In the genomic region with DNA sequence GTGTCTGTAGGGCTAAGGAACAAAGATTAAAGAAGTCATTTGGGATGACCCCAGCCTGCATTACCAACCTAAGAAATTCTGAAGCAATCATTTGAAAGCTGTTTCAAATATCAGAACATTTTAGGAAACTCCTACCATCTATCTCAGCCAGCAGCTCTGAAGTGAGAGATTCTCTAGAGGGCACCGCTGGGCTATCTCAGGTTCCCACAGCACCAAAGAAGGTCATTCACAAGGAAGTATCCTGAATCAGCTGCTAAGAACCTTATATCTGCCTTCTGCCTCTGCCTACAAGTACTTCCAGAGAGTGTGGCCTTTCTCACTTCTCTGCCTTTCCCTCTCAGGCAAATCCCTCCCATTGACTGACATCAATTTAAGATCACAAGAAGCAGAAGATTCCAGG, we compare ENCODE assay signal across 26 cellular contexts. TPM values are rescaled to one million over a fixed set of nuclear protein-coding genes. Genes with fewer than 3 reads are reported as not detected.
DNase-seq lines count a peak whose midpoint lies in the region; ATAC-seq, FAIRE-seq and TF ChIP-seq lines count a peak whose summit lies in the region.
"Had no signal": no experiment of that assay in that cellular context is flagged by ENCODE, and none has a peak within 500 bp of the region (broad histone marks: within the 10 kb centered on the region; RNA-seq: fewer than 3 reads in every experiment).

No MANE protein-coding gene starts in this region.

- H3K4me3 ChIP-seq in DND-41 (ENCODE audit: low read depth in 1 of 2, low read length in 2 of 2) = no peak overlapping the region
- no peak overlapping the region for H3K4me3 ChIP-seq in Loucy (ENCODE audit: low read length, poor library complexity, severe bottlenecking)
- no peak overlapping the region for H3K4me3 ChIP-seq in H1 (ENCODE audit: extremely low read depth in 1 of 4, insufficient read depth in 2 of 4, low read depth in 3 of 4, low read length in 4 of 4)
- H3K4me3 ChIP-seq in osteoblast (ENCODE audit: insufficient read depth, low read length) = no peak overlapping the region
- H3K4me3 ChIP-seq in lower lobe of right lung = no peak overlapping the region
- H3K4me3 ChIP-seq: coronary artery, left ventricle myocardium inferior, suprapubic skin had no signal

- TF ChIP-seq RAD21 in H1 (IDR thresholded peaks at IDR 0.05 in 1 of 2, conservative IDR thresholded peaks at IDR 0.05 in 1 of 2; ENCODE audit: low read depth in 2 of 2, low read length in 2 of 2) = peak; percentile 22 to 30; a peak in 2 of 4 replicates

- CTCF ChIA-PET in H1 (lab: Charles Lee; ENCODE audit: partially characterized antibody) = interaction anchor here (1.0 to 2.1 kb wide), 12 partner anchors 9 to 109 kb away, joined by 3 to 13 read pairs (median 4); a partner anchor contains a TSS

- H3F3A ChIP-seq in Loucy (ENCODE audit: low read depth) = no peaks in the 10 kb centered on the region

- H3K56ac ChIP-seq in H1 (replicated peaks; ENCODE audit: insufficient read length, low read depth, low read length) = no peak overlapping the region

- H3K9me2 ChIP-seq in Loucy (replicated peaks; ENCODE audit: low read depth, low read length) = no peaks in the 10 kb centered on the region

- H3K9ac ChIP-seq in DND-41 (ENCODE audit: low read depth, low read length) (peak overlapping the region; percentile 24; the same call in 1 of the 2 replicates), Loucy (ENCODE audit: low read depth, low read length, poor library complexity, severe bottlenecking) (no peak overlapping the region), H1 (replicated peaks in 1 of 4; ENCODE audit: extremely low read depth in 1 of 4, low read depth in 3 of 4, low read length in 3 of 4) (no peak overlapping the region)

- WGBS in H1 (ENCODE audit: extremely low coverage in 1 of 2, insufficient coverage in 1 of 2, insufficient read length in 1 of 2, insufficient replicate concordance in 2 of 2, low coverage in 1 of 2, low lambda C conversion rate in 2 of 2, missing lambda C conversion rate in 1 of 2), 2 experiments = 89% methylated on average over 1 of the region's 1 CpG; no CpG with 5 or more reads in 1 of the 2 experiments

- no peak overlapping the region for H4K5ac ChIP-seq in H1 (ENCODE audit: insufficient read length, low read depth, low read length)

- H4K91ac ChIP-seq in H1 (replicated peaks; ENCODE audit: insufficient read length, low read length) = no peak overlapping the region

- peak overlapping the region; percentile 85 for H3K27ac ChIP-seq in DND-41 (ENCODE audit: low read length)
- no peak overlapping the region for H3K27ac ChIP-seq in H1 (ENCODE audit: low read depth, low read length)
- H3K27ac ChIP-seq in osteoblast (ENCODE audit: low read depth, low read length) = no peak overlapping the region
- H3K27ac ChIP-seq in lower lobe of right lung = no peak overlapping the region
- H3K27ac ChIP-seq: brain microvascular endothelial cell, coronary artery, HL-60, left ventricle myocardium inferior, suprapubic skin had no signal

- peak; percentile 39 for TF ChIP-seq CTCF in DND-41 (IDR thresholded peaks at IDR 0.05; ENCODE audit: borderline replicate concordance, extremely low read depth, low read length, poor library complexity, severe bottlenecking)
- TF ChIP-seq CTCF in Loucy (conservative IDR thresholded peaks at IDR 0.05; ENCODE audit: low read length) = peak; percentile 23; the same call in 1 of the 2 replicates
- peak in 1 of 3 experiments; percentile 2; a peak in 1 of 4 replicates for TF ChIP-seq CTCF in H1 (IDR thresholded peaks at IDR 0.05; ENCODE audit: control extremely low read depth in 1 of 3, insufficient read depth in 1 of 3, low read depth in 1 of 3, low read length in 3 of 3)
- TF ChIP-seq CTCF in osteoblast (IDR thresholded peaks at IDR 0.05; ENCODE audit: extremely low read depth, low read depth, low read length) = no peak
- no peak for TF ChIP-seq CTCF in lower lobe of right lung (IDR thresholded peaks at IDR 0.05)

- no peak overlapping the region for H2BK20ac ChIP-seq in H1 (ENCODE audit: low read length)

- no peak overlapping the region for H3K23ac ChIP-seq in H1 (ENCODE audit: insufficient read length)

- H2AK5ac ChIP-seq in H1 (ENCODE audit: low read depth, low read length) = no peak overlapping the region

- no peak for TF ChIP-seq EP300 in H1 (IDR thresholded peaks at IDR 0.05; ENCODE audit: borderline replicate concordance in 1 of 2, low read depth in 2 of 2, low read length in 2 of 2)

- H4K20me1 ChIP-seq in DND-41 (ENCODE audit: insufficient read depth, low read length) = no peaks in the 10 kb centered on the region
- H4K20me1 ChIP-seq in Loucy (ENCODE audit: insufficient read depth, low read length, poor library complexity, severe bottlenecking) = no peaks in the 10 kb centered on the region
- no peaks in the 10 kb centered on the region for H4K20me1 ChIP-seq in H1 (replicated peaks in 1 of 2; ENCODE audit: control insufficient read depth in 1 of 2, insufficient read depth in 2 of 2, low read length in 2 of 2)
- no peaks in the 10 kb centered on the region for H4K20me1 ChIP-seq in osteoblast (ENCODE audit: insufficient read depth, low read length)

- no peak overlapping the region for H2BK120ac ChIP-seq in H1 (replicated peaks; ENCODE audit: low read depth, low read length)

- no peak for TF ChIP-seq POLR2A in H1 (IDR thresholded peaks at IDR 0.05; ENCODE audit: control extremely low read depth in 1 of 2, low read depth in 2 of 2, low read length in 2 of 2)

- H3K27me3 ChIP-seq in DND-41 (ENCODE audit: insufficient read depth, low read length, poor library complexity) (no peaks in the 10 kb centered on the region), Loucy (ENCODE audit: insufficient read depth, low read length, poor library complexity, severe bottlenecking) (no peaks in the 10 kb centered on the region), H1 (replicated peaks in 1 of 4; ENCODE audit: control insufficient read depth in 3 of 4, extremely low read depth in 1 of 4, insufficient read depth in 3 of 4, low read length in 3 of 4) (no peaks in the 10 kb centered on the region; a peak in 2 of 7 replicates), osteoblast (ENCODE audit: insufficient read depth, low read length) (no peaks in the 10 kb centered on the region), lower lobe of right lung (ENCODE audit: low read depth) (no peaks in the 10 kb centered on the region)
- H3K27me3 ChIP-seq: BE2C, brain microvascular endothelial cell, suprapubic skin had no signal

- no peaks in the 10 kb centered on the region for H3K23me2 ChIP-seq in H1 (ENCODE audit: low read depth, low read length)

- FAIRE-seq in H1 (lab: Jason Lieb, UNC) = no peak
- FAIRE-seq: D721Med, GM12891 had no signal

- H3K4me1 ChIP-seq in DND-41 (ENCODE audit: insufficient read depth, low read length) (peaks cover 61% of the 10 kb centered on the region), Loucy (ENCODE audit: insufficient read depth, low read length, poor library complexity, severe bottlenecking) (no peaks in the 10 kb centered on the region), H1 (replicated peaks in 1 of 4; ENCODE audit: control insufficient read depth in 3 of 4, insufficient read depth in 4 of 4, low read length in 3 of 4) (no peaks in the 10 kb centered on the region), osteoblast (ENCODE audit: insufficient read depth, low read length) (peaks cover 23% of the 10 kb centered on the region), lower lobe of right lung (no peaks in the 10 kb centered on the region)
- H3K4me1 ChIP-seq: BE2C, left ventricle myocardium inferior had no signal

- H3K79me1 ChIP-seq in H1 (ENCODE audit: low read depth, low read length) = no peaks in the 10 kb centered on the region

- H2BK15ac ChIP-seq in H1 (ENCODE audit: low read length) = no peak overlapping the region

- H4K8ac ChIP-seq in H1 (ENCODE audit: extremely low read depth, insufficient read depth, low read length) = no peak overlapping the region

- H3K4me2 ChIP-seq in DND-41 (ENCODE audit: insufficient read depth, low read length) = peak overlapping the region; percentile 18; the same call in 1 of the 2 replicates
- H3K4me2 ChIP-seq in Loucy (ENCODE audit: low read depth, low read length, poor library complexity, severe bottlenecking) = no peak overlapping the region
- H3K4me2 ChIP-seq in H1 (ENCODE audit: insufficient read depth in 1 of 2, low read depth in 2 of 2, low read length in 2 of 2) = no peak overlapping the region
- no peak overlapping the region for H3K4me2 ChIP-seq in osteoblast (ENCODE audit: insufficient read depth, low read length)

- no peak overlapping the region for H3K4ac ChIP-seq in H1 (replicated peaks; ENCODE audit: insufficient read length, low read depth, low read length)

- H2AFZ ChIP-seq in DND-41 (ENCODE audit: low read depth, low read length) (peak overlapping the region; percentile 34), Loucy (ENCODE audit: low read length) (no peak overlapping the region), H1 (ENCODE audit: low read length) (no peak overlapping the region; the same call in 1 of the 2 replicates), osteoblast (ENCODE audit: low read length) (peak overlapping the region; percentile 57)

- ATAC-seq in DND-41 (ENCODE audit: insufficient read depth, low read depth) (no peak), HG02763 (IDR thresholded peaks at IDR 0.05; ENCODE audit: unreplicated experiment) (no peak), lower lobe of right lung (no peak)
- ATAC-seq: activated naive CD8-positive, alpha-beta T cell treated with anti-CD3 and anti-CD28 coated beads, Interleukin-2, amount 50 U/mL, for 24 hours had no signal

- no peak overlapping the region for H2BK5ac ChIP-seq in H1 (ENCODE audit: low read depth, low read length)

- H3K18ac ChIP-seq in H1 (ENCODE audit: extremely low read depth, low read length) = no peak overlapping the region

- H2BK12ac ChIP-seq in H1 (ENCODE audit: low read depth, low read length) = no peak overlapping the region

- intact Hi-C loops in lower lobe of right lung (cut with DNase I) = no loop called here

- H3K79me2 ChIP-seq in DND-41 (ENCODE audit: insufficient read depth, low read length) = peaks cover 7% of the 10 kb centered on the region; the same call in 1 of the 2 replicates
- no peaks in the 10 kb centered on the region for H3K79me2 ChIP-seq in Loucy (ENCODE audit: insufficient read depth, low read length)
- H3K79me2 ChIP-seq in H1 (ENCODE audit: control insufficient read depth in 1 of 2, insufficient read depth in 2 of 2, low read length in 2 of 2) = no peaks in the 10 kb centered on the region
- H3K79me2 ChIP-seq in osteoblast (ENCODE audit: insufficient read depth, low read length) = no peaks in the 10 kb centered on the region

- no peaks in the 10 kb centered on the region for H3K9me3 ChIP-seq in DND-41 (ENCODE audit: insufficient read depth, low read length, severe bottlenecking)
- H3K9me3 ChIP-seq in Loucy (ENCODE audit: insufficient read depth, low read depth, low read length) = no peaks in the 10 kb centered on the region
- H3K9me3 ChIP-seq in H1 (ENCODE audit: insufficient read depth in 2 of 2, low read depth in 1 of 2, low read length in 1 of 2) = no peaks in the 10 kb centered on the region
- H3K9me3 ChIP-seq in osteoblast (ENCODE audit: low read depth, low read length) = no peaks in the 10 kb centered on the region
- no peaks in the 10 kb centered on the region for H3K9me3 ChIP-seq in lower lobe of right lung
- H3K9me3 ChIP-seq: BE2C, suprapubic skin had no signal

- POLR2A ChIA-PET in H1 (lab: Charles Lee; ENCODE audit: partially characterized antibody) = no interaction called here

- H3K14ac ChIP-seq in H1 (ENCODE audit: insufficient read length) = no peak overlapping the region

- no peak for DNase-seq in DND-41
- DNase-seq in H1 (ENCODE audit: low read depth in 1 of 2, low spot score in 2 of 2) = no peak
- DNase-seq in osteoblast (ENCODE audit: insufficient read length, low spot score, missing footprints) = no peak
- DNase-seq in occipital lobe (lab: John Stamatoyannopoulos, UW) = no peak
- DNase-seq in lower lobe of right lung = no peak
- DNase-seq: activated CD4-positive, alpha-beta T cell treated with anti-CD3 and anti-CD28 coated beads for 4 hours; activated naive CD8-positive, alpha-beta T cell treated with anti-CD3 and anti-CD28 coated beads, Interleukin-2, amount 50 U/mL, for 24 hours; BE2C; brain microvascular endothelial cell; glutamatergic neuron; HFFc6; KG1; left ventricle myocardium inferior; NCI-H1048; NCI-H1930; NCI-H446; NK-92 treated with Interleukin-12 subunit alpha and Interleukin-12 subunit beta, amount 100 ng/mL, for 24 hours; retina; stimulated activated CD4-positive, alpha-beta T cell treated with anti-CD3 and anti-CD28 coated beads, Interleukin-12 subunit alpha, Interleukin-12 subunit beta, amount 100 ng/mL, for 4 hours had no signal

- H3K36me3 ChIP-seq in DND-41 (ENCODE audit: insufficient read depth, low read length) = no peaks in the 10 kb centered on the region
- H3K36me3 ChIP-seq in Loucy (ENCODE audit: insufficient read depth, low read length) = no peaks in the 10 kb centered on the region
- H3K36me3 ChIP-seq in H1 (ENCODE audit: control insufficient read depth in 2 of 4, insufficient read depth in 4 of 4, low read length in 3 of 4) = no peaks in the 10 kb centered on the region
- H3K36me3 ChIP-seq in osteoblast (ENCODE audit: insufficient read depth, low read length) = no peaks in the 10 kb centered on the region
- H3K36me3 ChIP-seq in lower lobe of right lung = no peaks in the 10 kb centered on the region
- H3K36me3 ChIP-seq: BE2C, brain microvascular endothelial cell, left ventricle myocardium inferior, suprapubic skin had no signal

RNA-seq across cellular contexts. Expression of a gene that starts 13.4 kb away (rescaled TPM):
- total RNA-seq in H1 (2021; fragmentation: NEBNext Ultra II Directional; extraction: Animal tissue kit (Norgen Biotek cat#: 25700)) = 1.2 and 4.3 TPM in 2 replicates
- polyA plus RNA-seq in H1 (2011; rRNA removed) = 2.4 and 2.7 TPM in 2 replicates
- 2.8 TPM for polyA plus RNA-seq in H1 (2011; cell fraction: cytosol; rRNA removed)
- polyA plus RNA-seq in H1 (2011; cell fraction: nucleus; rRNA removed) = 3.4 TPM
- polyA plus RNA-seq in H1 (2012, experiment 1 of 2) = 0.90 to 1.4 TPM (median 1.3 TPM) in 4 replicates
- polyA plus RNA-seq in H1 (2012, experiment 2 of 2) = 1.9 TPM
- 2.1 TPM for polyA plus RNA-seq in H1 (2013, experiment 1 of 2)
- 2.0 TPM for polyA plus RNA-seq in H1 (2013, experiment 2 of 2)
- 2.5 and 3.9 TPM in 2 replicates for polyA minus RNA-seq in H1 (2011; rRNA and poly(A)+ RNA removed)
- polyA minus RNA-seq in H1 (2011; cell fraction: cytosol; rRNA and poly(A)+ RNA removed) = 2.1 TPM
- polyA minus RNA-seq in H1 (2011; cell fraction: nucleus; rRNA and poly(A)+ RNA removed) = 3.2 TPM
- total RNA-seq in osteoblast (70.9 and 74.8 TPM in 2 replicates), occipital lobe (1.1 TPM), lower lobe of right lung (31.7 TPM)

Comparison
In these comparisons a context has a peak if more than half of its experiments do, and no peak if none do; other contexts are left out.
1. H2AFZ ChIP-seq: peak in DND-41 (single experiment) and osteoblast (single experiment); none in Loucy (single experiment) and H1 (single experiment).
2. CTCF ChIP-seq: peak in DND-41 (single experiment) and Loucy (single experiment); none in osteoblast (single experiment) and lower lobe of right lung (single experiment).